Comparison of ENCODE assay signal across 14 cellular contexts in the genomic region with DNA sequence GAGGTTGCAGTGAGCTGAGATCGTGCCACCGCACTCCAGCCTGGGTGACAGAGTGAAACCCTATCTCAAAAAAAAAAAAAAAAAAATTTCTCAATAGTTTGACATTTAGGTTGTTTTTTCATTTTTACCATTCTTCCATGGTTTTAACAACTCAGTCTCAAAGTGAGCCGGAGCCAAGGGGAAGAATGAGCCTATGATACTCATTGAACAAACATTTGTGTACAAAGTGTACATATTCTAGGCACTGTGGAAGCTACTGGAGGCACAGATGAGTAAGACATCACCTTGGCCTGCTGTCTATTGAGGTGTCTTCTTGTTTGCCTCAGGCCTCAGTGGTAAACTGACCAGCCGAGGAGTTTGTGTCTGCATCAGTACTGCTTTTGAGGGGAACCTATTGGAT. TPM values are rescaled to one million over a fixed set of nuclear protein-coding genes. Genes with fewer than 3 reads are reported as not detected.
DNase-seq lines count a peak whose midpoint lies in the region; ATAC-seq, FAIRE-seq and TF ChIP-seq lines count a peak whose summit lies in the region.
"Had no signal": no experiment of that assay in that cellular context is flagged by ENCODE, and none has a peak within 500 bp of the region (broad histone marks: within the 10 kb centered on the region; RNA-seq: fewer than 3 reads in every experiment).

No MANE protein-coding gene starts in this region.

- WGBS in endodermal cell (ENCODE audit: insufficient coverage in 1 of 2, insufficient read length in 1 of 2), 2 experiments = 97 to 100% methylated on average over 1 to 4 of the region's 4 CpGs
- WGBS in testis, 2 donors = 95 to 98% methylated on average over 4 of the region's 4 CpGs

- no peak for ATAC-seq in HG03095 (IDR thresholded peaks at IDR 0.05; ENCODE audit: unreplicated experiment)
- ATAC-seq: A549 had no signal

- no peaks in the 10 kb centered on the region for H3K4me1 ChIP-seq in endodermal cell (ENCODE audit: control insufficient read depth, insufficient read depth, low read length)
- H3K4me1 ChIP-seq in testis = peaks cover 4% of the 10 kb centered on the region
- H3K4me1 ChIP-seq: HAP-1 had no signal

- H3K27me3 Mint-ChIP-seq in HFFc6 (ENCODE audit: insufficient read depth) (peaks cover 2% of the 10 kb centered on the region; the same call in 1 of the 2 replicates), endodermal cell (ENCODE audit: insufficient read depth) (no peaks in the 10 kb centered on the region)

- H3K36me3 Mint-ChIP-seq in HFFc6 (ENCODE audit: low read depth) (peaks cover 39% of the 10 kb centered on the region), endodermal cell (ENCODE audit: low read depth) (peaks cover 64% of the 10 kb centered on the region)

- no peak for FAIRE-seq in urothelium cell line (lab: Jason Lieb, UNC)
- FAIRE-seq: A549, GM19239, H1 had no signal

- intact Hi-C loops in testis (cut with DNase I; ENCODE audit: low total_unique reads) = no loop called here

- H3K9ac ChIP-seq in endodermal cell (ENCODE audit: extremely low read depth, low read length, poor library complexity, severe bottlenecking) = no peak overlapping the region

- no peaks in the 10 kb centered on the region for H3K9me3 Mint-ChIP-seq in HFFc6
- peaks cover 2% of the 10 kb centered on the region for H3K9me3 Mint-ChIP-seq in endodermal cell

- H3K27me3 ChIP-seq in endodermal cell (ENCODE audit: control insufficient read depth, insufficient read depth, low read length, poor library complexity, severe bottlenecking) (no peaks in the 10 kb centered on the region), testis (no peaks in the 10 kb centered on the region)

- H3K9me3 ChIP-seq in endodermal cell (ENCODE audit: control insufficient read depth, low read length) = peaks cover 5% of the 10 kb centered on the region
- no peaks in the 10 kb centered on the region for H3K9me3 ChIP-seq in testis
- H3K9me3 ChIP-seq: A549, HAP-1 had no signal

- TF ChIP-seq CTCF in HFFc6 (IDR thresholded peaks at IDR 0.05) = no peak
- no peak for TF ChIP-seq CTCF in endodermal cell (conservative IDR thresholded peaks at IDR 0.05)
- TF ChIP-seq CTCF in testis (IDR thresholded peaks at IDR 0.05) = no peak

- H3K36me3 ChIP-seq in endodermal cell (ENCODE audit: control insufficient read depth, insufficient read depth, low read length) = peaks cover 79% of the 10 kb centered on the region
- H3K36me3 ChIP-seq in testis (ENCODE audit: low read depth, missing control alignments) = no peaks in the 10 kb centered on the region

- no peak for TF ChIP-seq POLR2A in testis (IDR thresholded peaks at IDR 0.05)

- DNase-seq in activated T-cell treated with anti-CD3 and anti-CD28 coated beads, Interleukin-2, amount 50 U/mL, for 48 hours = peak; percentile 11
- DNase-seq in activated T-cell treated with anti-CD3 and anti-CD28 coated beads for 4 hours (no peak), HFFc6 (no peak), endodermal cell (peak; percentile 16), testis (peak; percentile 8), urothelium cell line (ENCODE audit: low spot score) (no peak), NCI-H446 treated with DMSO at 0.1 percent for 48 hours (lab: John Stamatoyannopoulos, UW) (no peak)
- DNase-seq: DMS53, GF-D8 had no signal

- H3K4me3 Mint-ChIP-seq in HFFc6 = no peak overlapping the region
- no peak overlapping the region for H3K4me3 Mint-ChIP-seq in endodermal cell

- H3K27ac Mint-ChIP-seq in HFFc6 (peak overlapping the region; percentile 91; the same call in 1 of the 2 replicates), endodermal cell (no peak overlapping the region)

- H3K27ac ChIP-seq in endodermal cell (ENCODE audit: low read depth, low read length) (no peak overlapping the region), testis (no peak overlapping the region)
- H3K27ac ChIP-seq: A549 had no signal

- H3K4me1 Mint-ChIP-seq in HFFc6 (ENCODE audit: low read depth) (peaks cover 69% of the 10 kb centered on the region), endodermal cell (peaks cover 6% of the 10 kb centered on the region)

- H3K4me3 ChIP-seq in endodermal cell (ENCODE audit: low read length) = no peak overlapping the region
- no peak overlapping the region for H3K4me3 ChIP-seq in testis
- H3K4me3 ChIP-seq: A549, HAP-1 had no signal

RNA-seq across cellular contexts. Expression of gene CENPO, which starts 21.9 kb away (rescaled TPM):
- 10 to 100 TPM; 19.1 to 28.7 (median 24.7) TPM for total RNA-seq in HFFc6 (2021; fragmentation: NEBNext Ultra II Directional; extraction: Animal tissue kit (Norgen Biotek cat#: 25700))
- 10 to 100 TPM; 27.3 to 40.3 TPM for total RNA-seq in endodermal cell
- 42.5 TPM for polyA plus RNA-seq in endodermal cell (2013, experiment 1 of 2)
- 38.4 TPM for polyA plus RNA-seq in endodermal cell (2013, experiment 2 of 2)
- total RNA-seq in testis = 10 to 100 TPM; 27.1 to 32.8 TPM
- 41.2 TPM for polyA plus RNA-seq in testis (ENCODE audit: insufficient read depth, low read depth, low replicate concordance)

RNA-seq across cellular contexts. Expression of gene PTRHD1, which starts 22.0 kb away (rescaled TPM):
- total RNA-seq in HFFc6 (2021; fragmentation: NEBNext Ultra II Directional; extraction: Animal tissue kit (Norgen Biotek cat#: 25700)) = 10 to 100 TPM; 29.4 to 44.4 (median 35.0) TPM
- total RNA-seq in endodermal cell = 10 to 100 TPM; 37.2 to 38.2 TPM
- 40.6 TPM for polyA plus RNA-seq in endodermal cell (2013, experiment 1 of 2)
- polyA plus RNA-seq in endodermal cell (2013, experiment 2 of 2) = 35.9 TPM
- total RNA-seq in testis = 10 to 100 TPM; 60.4 to 61.3 TPM
- 122 TPM for polyA plus RNA-seq in testis (ENCODE audit: insufficient read depth, low read depth, low replicate concordance)

Comparison
In these comparisons a context has a peak if more than half of its experiments do, and no peak if none do; other contexts are left out.
1. DNase-seq: peak in activated T-cell treated with anti-CD3 and anti-CD28 coated beads, Interleukin-2, amount 50 U/mL, for 48 hours (2 of 2), endodermal cell (single experiment) and testis (single experiment); none in activated T-cell treated with anti-CD3 and anti-CD28 coated beads for 4 hours (single experiment), HFFc6 (single experiment), urothelium cell line (single experiment) and NCI-H446 treated with DMSO at 0.1 percent for 48 hours (single experiment).